9 cellular contexts compared by ENCODE assay signal in the genomic region with DNA sequence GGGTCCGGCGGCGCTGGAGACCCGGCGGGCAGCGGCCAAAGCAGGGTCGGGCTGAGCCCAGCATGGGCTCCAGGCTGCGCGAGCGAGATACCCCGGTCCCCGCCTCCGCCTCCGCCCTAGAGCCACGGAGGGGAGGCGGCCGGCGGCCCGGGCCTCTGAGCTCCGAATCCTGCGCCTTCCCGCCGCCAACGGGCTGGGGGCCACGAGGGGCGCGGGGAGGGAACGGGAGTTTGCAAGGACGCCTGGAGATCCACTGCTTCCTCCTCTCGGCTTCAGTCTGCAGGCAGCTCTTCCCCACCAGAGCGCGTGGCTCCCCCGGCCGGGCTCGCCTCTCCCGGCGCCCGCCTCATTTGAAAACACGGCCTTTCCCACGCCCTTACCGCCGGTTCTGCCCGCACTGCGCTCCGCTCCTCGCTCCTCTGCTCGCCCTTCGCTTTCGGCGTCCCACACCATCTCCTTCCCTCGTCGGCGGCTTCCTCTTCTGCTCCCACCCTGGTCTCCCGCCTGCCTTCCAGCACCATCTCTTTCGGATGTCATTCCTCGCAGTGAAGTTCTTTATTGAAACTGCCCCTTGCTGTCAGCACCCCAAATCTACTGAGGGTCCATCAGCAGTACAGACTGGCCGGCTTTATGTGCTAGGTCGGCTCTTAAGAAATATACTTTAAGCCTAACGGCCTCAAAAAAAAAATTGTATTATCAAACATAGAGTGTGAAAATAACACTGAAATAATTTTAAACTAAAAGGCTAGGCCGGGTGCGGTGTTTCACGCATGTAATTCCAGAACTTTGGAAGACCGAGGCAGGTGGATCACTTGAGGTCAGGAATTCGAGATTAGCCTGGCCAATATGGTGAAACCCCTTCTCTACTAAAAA.
DNase-seq lines count a peak whose midpoint lies in the region; ATAC-seq and TF ChIP-seq lines count a peak whose summit lies in the region.
"Had no signal": no experiment of that assay in that cellular context is flagged by ENCODE, and none has a peak within 500 bp of the region (broad histone marks: within the 10 kb centered on the region; RNA-seq: fewer than 3 reads in every experiment).

No MANE protein-coding gene starts in this region.

- CTCF ChIA-PET in activated CD4-positive, alpha-beta T cell treated with anti-CD3 and anti-CD28 coated beads, Interleukin-2, amount 10 ng/mL, durations not matched to agents 7 days and 5 days (lab: Charles Lee): no interaction called here

- H2AK5ac ChIP-seq in mesendoderm (ENCODE audit: low read length): no peak overlapping the region

- no peak overlapping the region for H3K23ac ChIP-seq in mesendoderm (ENCODE audit: low read length)

- H3K4me1 ChIP-seq in mesendoderm (ENCODE audit: control insufficient read depth, low read depth, low read length) (peaks cover 2% of the 10 kb centered on the region), testis (peaks cover 7% of the 10 kb centered on the region)

- no peaks in the 10 kb centered on the region for H3K9me3 ChIP-seq in testis

- H3K27ac Mint-ChIP-seq in activated CD4-positive, alpha-beta T cell treated with anti-CD3 and anti-CD28 coated beads, Interleukin-2, amount 10 ng/mL, durations not matched to agents 7 days and 5 days: no peak overlapping the region

- H3K27ac ChIP-seq in dorsolateral prefrontal cortex (peak overlapping the region in 53 of 59 donors; percentile 6 to 86 (median 67)), mesendoderm (ENCODE audit: low read depth, low read length) (peak overlapping the region; percentile 46), testis (peak overlapping the region in 1 of 2 donors; percentile 10)
- H3K27ac ChIP-seq: VCaP had no signal

- H3K18ac ChIP-seq in mesendoderm (ENCODE audit: low read length): peak overlapping the region; percentile 63

- H3K79me2 ChIP-seq in mesendoderm (ENCODE audit: control insufficient read depth, insufficient read depth, low read length): peaks cover 12% of the 10 kb centered on the region

- WGBS in mesendoderm (ENCODE audit: extremely low coverage, insufficient coverage, low lambda C conversion rate): no CpG with 5 or more reads among the region's 64 CpGs
- WGBS in testis, 2 donors: 11 to 14% methylated on average over 34 to 54 of the region's 64 CpGs

- no peak for ATAC-seq in HG03159 (IDR thresholded peaks at IDR 0.05; ENCODE audit: unreplicated experiment)
- no peak for ATAC-seq in GM19463 (IDR thresholded peaks at IDR 0.05; ENCODE audit: unreplicated experiment)

- intact Hi-C loops in dorsolateral prefrontal cortex (cut with DNase I): no loop called here
- intact Hi-C loops in testis (cut with DNase I; ENCODE audit: low total_unique reads): no loop called here

- no peaks in the 10 kb centered on the region for H3K79me1 ChIP-seq in mesendoderm (ENCODE audit: low read length)

- TF ChIP-seq CTCF in dorsolateral prefrontal cortex (IDR thresholded peaks at IDR 0.05 in 54 of 56, conservative IDR thresholded peaks at IDR 0.05 in 2 of 56; ENCODE audit: low read depth in 1 of 56, partially characterized antibody in 56 of 56): no peak
- no peak for TF ChIP-seq CTCF in testis (IDR thresholded peaks at IDR 0.05)

- H4K8ac ChIP-seq in mesendoderm (ENCODE audit: low read depth, low read length): no peak overlapping the region

- peak overlapping the region; percentile 28 for H3K4ac ChIP-seq in mesendoderm (ENCODE audit: low read depth, low read length)

- H3K27me3 Mint-ChIP-seq in activated CD4-positive, alpha-beta T cell treated with anti-CD3 and anti-CD28 coated beads, Interleukin-2, amount 10 ng/mL, durations not matched to agents 7 days and 5 days: peaks cover 40% of the 10 kb centered on the region

- H3K4me2 ChIP-seq in mesendoderm (ENCODE audit: low read length): peak overlapping the region; percentile 9

- H4K5ac ChIP-seq in mesendoderm (ENCODE audit: low read length): no peak overlapping the region

- no peak for TF ChIP-seq POLR2A in testis (IDR thresholded peaks at IDR 0.05)

- peak overlapping the region; percentile 19 for H2BK5ac ChIP-seq in mesendoderm (ENCODE audit: low read length)

- H3K36me3 Mint-ChIP-seq in activated CD4-positive, alpha-beta T cell treated with anti-CD3 and anti-CD28 coated beads, Interleukin-2, amount 10 ng/mL, durations not matched to agents 7 days and 5 days (ENCODE audit: low read depth): peaks cover 1% of the 10 kb centered on the region

- peaks cover 4% of the 10 kb centered on the region for H3K4me1 Mint-ChIP-seq in activated CD4-positive, alpha-beta T cell treated with anti-CD3 and anti-CD28 coated beads, Interleukin-2, amount 10 ng/mL, durations not matched to agents 7 days and 5 days

- H3K4me3 ChIP-seq in dorsolateral prefrontal cortex (peak overlapping the region; percentile 43 to 75 (median 64)), mesendoderm (ENCODE audit: low read length) (peak overlapping the region; percentile 6), testis (peak overlapping the region; percentile 49 to 64)

- no peak overlapping the region for H2BK15ac ChIP-seq in mesendoderm (replicated peaks; ENCODE audit: low read depth)

- peak overlapping the region; percentile 57 for H3K4me3 Mint-ChIP-seq in activated CD4-positive, alpha-beta T cell treated with anti-CD3 and anti-CD28 coated beads, Interleukin-2, amount 10 ng/mL, durations not matched to agents 7 days and 5 days

- H3K9ac ChIP-seq in mesendoderm (ENCODE audit: low read length): peak overlapping the region; percentile 46

- POLR2A ChIA-PET in activated CD4-positive, alpha-beta T cell treated with anti-CD3 and anti-CD28 coated beads, Interleukin-2, amount 10 ng/mL, durations not matched to agents 7 days and 5 days (lab: Charles Lee): no interaction called here

- H2BK120ac ChIP-seq in mesendoderm (ENCODE audit: low read depth, low read length): no peak overlapping the region

- H3K56ac ChIP-seq in mesendoderm (ENCODE audit: low read length): peak overlapping the region; percentile 88

- no peak for DNase-seq in activated CD4-positive, alpha-beta T cell treated with anti-CD3 and anti-CD28 coated beads, Interleukin-2, amount 10 ng/mL, durations not matched to agents 7 days and 5 days
- DNase-seq in activated CD4-positive, alpha-beta T cell treated with anti-CD3 and anti-CD28 coated beads for 1 hour: no peak
- DNase-seq in dorsolateral prefrontal cortex (peak in 3 of 10 donors; percentile 24 to 58 (median 56)), mesendoderm (peak; percentile 62), testis (peak; percentile 22), NCI-H774 (lab: John Stamatoyannopoulos, UW) (no peak)

- peaks cover 0 to 21% (median 0%) of the 10 kb centered on the region in 45 donors for H3K27me3 ChIP-seq in dorsolateral prefrontal cortex
- H3K27me3 ChIP-seq in mesendoderm (ENCODE audit: insufficient read depth, low read length, poor library complexity): no peaks in the 10 kb centered on the region
- H3K27me3 ChIP-seq in testis: no peaks in the 10 kb centered on the region

- H3K9me3 Mint-ChIP-seq in activated CD4-positive, alpha-beta T cell treated with anti-CD3 and anti-CD28 coated beads, Interleukin-2, amount 10 ng/mL, durations not matched to agents 7 days and 5 days: no peaks in the 10 kb centered on the region

- H3K36me3 ChIP-seq in mesendoderm (ENCODE audit: control insufficient read depth, insufficient read depth, low read length): no peaks in the 10 kb centered on the region
- H3K36me3 ChIP-seq in testis (ENCODE audit: low read depth, missing control alignments): no peaks in the 10 kb centered on the region

Comparison
In these comparisons a context has a peak if more than half of its experiments do, and no peak if none do; other contexts are left out.
1. DNase-seq: peak in mesendoderm (single experiment) and testis (single experiment); none in activated CD4-positive, alpha-beta T cell treated with anti-CD3 and anti-CD28 coated beads, Interleukin-2, amount 10 ng/mL, durations not matched to agents 7 days and 5 days (single experiment), activated CD4-positive, alpha-beta T cell treated with anti-CD3 and anti-CD28 coated beads for 1 hour (single experiment) and NCI-H774 (single experiment).
2. H3K4me3 ChIP-seq: peak in every context shown above with its lines; median percentile 64 in dorsolateral prefrontal cortex; 56 in testis; 6 in mesendoderm.